28 cellular contexts compared by ENCODE assay signal in genomic region chr17:31677036-31677435, GRCh38.
"Had no signal": no experiment of that assay in that cellular context is flagged by ENCODE, and none has a peak within 500 bp of the region (broad histone marks: within the 10 kb centered on the region; RNA-seq: fewer than 3 reads in every experiment).

No MANE protein-coding gene starts in this region.

- H3K4me1 Mint-ChIP-seq: activated B cell treated with CpG ODN at 0.5 μM for 24 hours; central memory CD8-positive, alpha-beta T cell had no signal

- H3K27ac ChIP-seq: brain microvascular endothelial cell, epithelial cell of prostate, WERI-Rb-1 had no signal

- H3K36me3 ChIP-seq: brain microvascular endothelial cell, WERI-Rb-1 had no signal

- H3K27me3 ChIP-seq: brain microvascular endothelial cell had no signal

- H3K36me3 Mint-ChIP-seq: activated CD4-positive, alpha-beta memory T cell treated with anti-CD3 and anti-CD28 coated beads for 36 hours; activated CD8-positive, alpha-beta memory T cell treated with anti-CD3 and anti-CD28 coated beads, Interleukin-2, amount 10 ng/mL, durations not matched to agents 7 days and 5 days; activated naive CD4-positive, alpha-beta T cell treated with anti-CD3 and anti-CD28 coated beads, Interleukin-2, amount 10 ng/mL, durations not matched to agents 7 days and 5 days; activated naive CD4-positive, alpha-beta T cell treated with anti-CD3 and anti-CD28 coated beads, Interleukin-2, amount 50 U/mL, for 72 hours; activated naive CD8-positive, alpha-beta T cell treated with anti-CD3 and anti-CD28 coated beads, Interleukin-2, amount 10 ng/mL, durations not matched to agents 7 days and 5 days had no signal

- DNase-seq: activated B cell treated with CpG ODN at 0.5 μM for 24 hours; activated CD4-positive, alpha-beta memory T cell treated with anti-CD3 and anti-CD28 coated beads for 36 hours; activated CD4-positive, alpha-beta T cell treated with anti-CD3 and anti-CD28 coated beads for 48 hours; activated CD8-positive, alpha-beta memory T cell treated with anti-CD3 and anti-CD28 coated beads, Interleukin-2, amount 10 ng/mL, durations not matched to agents 7 days and 5 days; activated CD8-positive, alpha-beta memory T cell treated with anti-CD3 and anti-CD28 coated beads, Interleukin-2, amount 50 U/mL, for 4 hours; activated CD8-positive, alpha-beta T cell treated with anti-CD3 and anti-CD28 coated beads, Interleukin-2, amount 10 ng/mL, durations not matched to agents 7 days and 5 days; activated effector memory CD4-positive, alpha-beta T cell treated with anti-CD3 and anti-CD28 coated beads, Interleukin-2, amount 50 U/mL, for 16 hours; activated naive CD4-positive, alpha-beta T cell treated with anti-CD3 and anti-CD28 coated beads, Interleukin-2, amount 10 ng/mL, durations not matched to agents 7 days and 5 days; activated naive CD8-positive, alpha-beta T cell treated with anti-CD3 and anti-CD28 coated beads, Interleukin-2, amount 10 ng/mL, durations not matched to agents 7 days and 5 days; activated T-cell treated with anti-CD3 and anti-CD28 coated beads, Interleukin-2, amount 50 U/mL, for 1 hour; amniotic stem cell; anterior cingulate cortex; brain microvascular endothelial cell; cortex of kidney; effector CD8-positive, alpha-beta T cell; foreskin fibroblast; T-helper 1 cell; T-helper 17 cell; T1000; WERI-Rb-1 had no signal

- H3K27ac Mint-ChIP-seq: activated B cell treated with CpG ODN at 0.5 μM for 24 hours; activated CD4-positive, alpha-beta memory T cell treated with anti-CD3 and anti-CD28 coated beads for 36 hours; activated CD8-positive, alpha-beta memory T cell treated with anti-CD3 and anti-CD28 coated beads, Interleukin-2, amount 10 ng/mL, durations not matched to agents 7 days and 5 days; activated CD8-positive, alpha-beta T cell treated with anti-CD3 and anti-CD28 coated beads, Interleukin-2, amount 10 ng/mL, durations not matched to agents 7 days and 5 days; activated naive CD4-positive, alpha-beta T cell treated with anti-CD3 and anti-CD28 coated beads, Interleukin-2, amount 10 ng/mL, durations not matched to agents 7 days and 5 days; activated naive CD4-positive, alpha-beta T cell treated with anti-CD3 and anti-CD28 coated beads, Interleukin-2, amount 50 U/mL, for 72 hours; activated naive CD8-positive, alpha-beta T cell treated with anti-CD3 and anti-CD28 coated beads, Interleukin-2, amount 10 ng/mL, durations not matched to agents 7 days and 5 days; activated T-helper 2 cell treated with anti-CD3 and anti-CD28 coated beads, Interferon-gamma antibody, Interleukin-2, Interleukin-4, amounts not matched to agents 10 μg/mL and 5 μg/mL and 100 μg/mL, durations not matched to agents 14 hours and 24 hours and 36 hours; T-helper 17 cell; T-helper 2 cell treated with Interferon-gamma antibody and Interleukin-4, amounts not matched to agents 5 μg/mL and 100 μg/mL, for 36 hours had no signal

- H3K9me3 Mint-ChIP-seq: activated B cell treated with CpG ODN at 0.5 μM for 24 hours; activated CD4-positive, alpha-beta memory T cell treated with anti-CD3 and anti-CD28 coated beads for 36 hours; activated naive CD4-positive, alpha-beta T cell treated with anti-CD3 and anti-CD28 coated beads, Interleukin-2, amount 10 ng/mL, durations not matched to agents 7 days and 5 days; activated naive CD4-positive, alpha-beta T cell treated with anti-CD3 and anti-CD28 coated beads, Interleukin-2, amount 50 U/mL, for 72 hours; activated naive CD8-positive, alpha-beta T cell treated with anti-CD3 and anti-CD28 coated beads, Interleukin-2, amount 10 ng/mL, durations not matched to agents 7 days and 5 days; activated T-helper 1 cell treated with anti-CD3 and anti-CD28 coated beads, Interleukin-12 subunit alpha, Interleukin-12 subunit beta, Interleukin-2, Interleukin-4 antibody, amounts not matched to agents 30 ng/mL and 10 ng/mL and 1 ng/mL, durations not matched to agents 14 hours and 24 hours and 36 hours; activated T-helper 2 cell treated with anti-CD3 and anti-CD28 coated beads, Interferon-gamma antibody, Interleukin-2, Interleukin-4, amounts not matched to agents 10 μg/mL and 5 μg/mL and 100 μg/mL, durations not matched to agents 14 hours and 24 hours and 36 hours; central memory CD8-positive, alpha-beta T cell; T-helper 2 cell treated with Interferon-gamma antibody and Interleukin-4, amounts not matched to agents 5 μg/mL and 100 μg/mL, for 36 hours had no signal

- H3K4me3 Mint-ChIP-seq: activated B cell treated with CpG ODN at 0.5 μM for 24 hours; activated CD4-positive, alpha-beta memory T cell treated with anti-CD3 and anti-CD28 coated beads for 36 hours; activated CD8-positive, alpha-beta memory T cell treated with anti-CD3 and anti-CD28 coated beads, Interleukin-2, amount 10 ng/mL, durations not matched to agents 7 days and 5 days; activated CD8-positive, alpha-beta T cell treated with anti-CD3 and anti-CD28 coated beads, Interleukin-2, amount 10 ng/mL, durations not matched to agents 7 days and 5 days; activated naive CD4-positive, alpha-beta T cell treated with anti-CD3 and anti-CD28 coated beads, Interleukin-2, amount 10 ng/mL, durations not matched to agents 7 days and 5 days; activated naive CD8-positive, alpha-beta T cell treated with anti-CD3 and anti-CD28 coated beads, Interleukin-2, amount 10 ng/mL, durations not matched to agents 7 days and 5 days; activated T-helper 1 cell treated with anti-CD3 and anti-CD28 coated beads, Interleukin-12 subunit alpha, Interleukin-12 subunit beta, Interleukin-2, Interleukin-4 antibody, amounts not matched to agents 30 ng/mL and 10 ng/mL and 1 ng/mL, durations not matched to agents 14 hours and 24 hours and 36 hours; central memory CD8-positive, alpha-beta T cell; T-helper 17 cell; T-helper 2 cell treated with Interferon-gamma antibody and Interleukin-4, amounts not matched to agents 5 μg/mL and 100 μg/mL, for 36 hours had no signal

- ATAC-seq: activated CD4-positive, CD25-positive, alpha-beta regulatory T cell treated with anti-CD3 and anti-CD28 coated beads, Interleukin-2, amount 50 U/mL, for 24 hours; activated CD8-positive, alpha-beta memory T cell treated with anti-CD3 and anti-CD28 coated beads, Interleukin-2, amount 10 ng/mL, durations not matched to agents 7 days and 5 days; activated CD8-positive, alpha-beta T cell treated with anti-CD3 and anti-CD28 coated beads, Interleukin-2, amount 10 ng/mL, durations not matched to agents 7 days and 5 days; activated naive CD4-positive, alpha-beta T cell treated with anti-CD3 and anti-CD28 coated beads, Interleukin-2, amount 50 U/mL, for 72 hours; esophagus mucosa; T-helper 17 cell had no signal
